1 cellular context compared by ENCODE assay signal in genomic region chr3:30342319-30343060, GRCh38.
TF ChIP-seq lines count a peak whose summit lies in the region.

No MANE protein-coding gene starts in this region.

TF ChIP-seq in GM23338, 12 proteins besides CTCF, POLR2A, EP300 and RAD21 (continued from another document):
- TF ChIP-seq ETS1 (IDR thresholded peaks at IDR 0.05) = no peak
- TF ChIP-seq REST (IDR thresholded peaks at IDR 0.05; ENCODE audit: unreplicated experiment) = no peak
